ENCODE assay signal across 1 cellular context in genomic region chr17:79083191-79083971, GRCh38.
TF ChIP-seq lines count a peak whose summit lies in the region.

No MANE protein-coding gene starts in this region.

TF ChIP-seq in K562, 482 proteins besides CTCF, POLR2A, EP300 and RAD21:
- TF ChIP-seq RNF219 (CRISPR knock-in tag; IDR thresholded peaks at IDR 0.05) (no peak), POLR2G (IDR thresholded peaks at IDR 0.05; ENCODE audit: low read depth, low read length) (peak; percentile 27)
TF ChIP-seq in K562: peak in this region for 1.
